Comparison of ENCODE assay signal across 11 cellular contexts in genomic region chr3:39140341-39140971, GRCh38. TPM values are rescaled to one million over a fixed set of nuclear protein-coding genes. Genes with fewer than 3 reads are reported as not detected.
A peak's percentile ranks its signal among the peaks of the same experiment; 100 is the strongest.
DNase-seq lines count a peak whose midpoint lies in the region; ATAC-seq and TF ChIP-seq lines count a peak whose summit lies in the region.
"Had no signal": no experiment of that assay in that cellular context is flagged by ENCODE, and none has a peak within 500 bp of the region (broad histone marks: within the 10 kb centered on the region; RNA-seq: fewer than 3 reads in every experiment).

No MANE protein-coding gene starts in this region.

- TF ChIP-seq CTCF in colonic mucosa (IDR thresholded peaks at IDR 0.05) (no peak), vagina (IDR thresholded peaks at IDR 0.05) (no peak)

- peaks cover 62% of the 10 kb centered on the region for H3K36me3 Mint-ChIP-seq in stimulated activated naive CD8-positive, alpha-beta T cell treated with anti-CD3 and anti-CD28 coated beads, Interleukin-15, Interleukin-2, amounts not matched to agents 100 ng/mL and 50 ng/mL, for 24 hours (ENCODE audit: low read depth)
- no peaks in the 10 kb centered on the region for H3K36me3 Mint-ChIP-seq in natural killer cell treated with Interleukin-12 subunit alpha and Interleukin-12 subunit beta and Interleukin-15 and Interleukin-18, amount 100 ng/mL, for 72 hours

- H3K9me3 ChIP-seq in colonic mucosa (no peaks in the 10 kb centered on the region), vagina (no peaks in the 10 kb centered on the region)

- DNase-seq in stimulated activated naive CD8-positive, alpha-beta T cell treated with anti-CD3 and anti-CD28 coated beads, Interleukin-15, Interleukin-2, amounts not matched to agents 100 U/mL and 50 U/mL, for 24 hours: no peak
- DNase-seq in colonic mucosa (no peak), vagina (ENCODE audit: extremely low spot score in 2 of 2) (no peak), NCI-H128 (lab: John Stamatoyannopoulos, UW; ENCODE audit: unreplicated experiment) (no peak)
- peak; percentile 44 for DNase-seq in natural killer cell treated with Interleukin-12 subunit alpha and Interleukin-12 subunit beta and Interleukin-15 and Interleukin-18, amount 100 ng/mL, for 72 hours (ENCODE audit: low spot score)
- DNase-seq in central memory CD4-positive, alpha-beta T cell: no peak
- DNase-seq: activated CD4-positive, CD25-positive, alpha-beta regulatory T cell; NCI-H2171 treated with DMSO at 0.1 percent for 48 hours; stimulated activated CD4-positive, alpha-beta T cell treated with anti-CD3 and anti-CD28 coated beads, Interleukin-15, amount 100 ng/mL, for 24 hours had no signal

- peak overlapping the region in 1 of 2 donors; percentile 83 for H3K9ac ChIP-seq in colonic mucosa (ENCODE audit: low read depth in 2 of 2, low read length in 2 of 2)

- peaks cover 22% of the 10 kb centered on the region for H3K4me1 ChIP-seq in colonic mucosa
- peaks cover 61% of the 10 kb centered on the region for H3K4me1 ChIP-seq in vagina

- peak overlapping the region; percentile 63 for H3K27ac Mint-ChIP-seq in stimulated activated naive CD8-positive, alpha-beta T cell treated with anti-CD3 and anti-CD28 coated beads, Interleukin-15, Interleukin-2, amounts not matched to agents 100 ng/mL and 50 ng/mL, for 24 hours
- H3K27ac Mint-ChIP-seq in natural killer cell treated with Interleukin-12 subunit alpha and Interleukin-12 subunit beta and Interleukin-15 and Interleukin-18, amount 100 ng/mL, for 72 hours: no peak overlapping the region

- H3K36me3 ChIP-seq in colonic mucosa (peaks cover 31% of the 10 kb centered on the region), vagina (peaks cover 0 to 47% of the 10 kb centered on the region in 2 donors)

- H3K27me3 ChIP-seq in colonic mucosa: no peaks in the 10 kb centered on the region
- H3K27me3 ChIP-seq in vagina: no peaks in the 10 kb centered on the region

- H3K4me3 Mint-ChIP-seq in stimulated activated naive CD8-positive, alpha-beta T cell treated with anti-CD3 and anti-CD28 coated beads, Interleukin-15, Interleukin-2, amounts not matched to agents 100 ng/mL and 50 ng/mL, for 24 hours: no peak overlapping the region
- H3K4me3 Mint-ChIP-seq in natural killer cell treated with Interleukin-12 subunit alpha and Interleukin-12 subunit beta and Interleukin-15 and Interleukin-18, amount 100 ng/mL, for 72 hours: no peak overlapping the region

- ATAC-seq in stimulated activated naive CD8-positive, alpha-beta T cell treated with anti-CD3 and anti-CD28 coated beads, Interleukin-15, Interleukin-2, amounts not matched to agents 100 U/mL and 50 U/mL, for 24 hours: no peak
- no peak for ATAC-seq in natural killer cell treated with Interleukin-12 subunit alpha and Interleukin-12 subunit beta and Interleukin-15 and Interleukin-18, amount 100 ng/mL, for 72 hours
- ATAC-seq in GM21786 (IDR thresholded peaks at IDR 0.05; ENCODE audit: unreplicated experiment): no peak

- intact Hi-C loops in colonic mucosa (cut with DNase I) (loop anchor here (5.0 kb wide), 1 partner anchor 37 kb away; no protein-coding TSS in a partner anchor), vagina (cut with DNase I) (no loop called here)

- no peaks in the 10 kb centered on the region for H3K9me3 Mint-ChIP-seq in stimulated activated naive CD8-positive, alpha-beta T cell treated with anti-CD3 and anti-CD28 coated beads, Interleukin-15, Interleukin-2, amounts not matched to agents 100 ng/mL and 50 ng/mL, for 24 hours
- no peaks in the 10 kb centered on the region for H3K9me3 Mint-ChIP-seq in natural killer cell treated with Interleukin-12 subunit alpha and Interleukin-12 subunit beta and Interleukin-15 and Interleukin-18, amount 100 ng/mL, for 72 hours

- peak overlapping the region; percentile 72 for H3K27ac ChIP-seq in colonic mucosa
- peak overlapping the region; percentile 75 for H3K27ac ChIP-seq in vagina

- peaks cover 65% of the 10 kb centered on the region for H3K4me1 Mint-ChIP-seq in stimulated activated naive CD8-positive, alpha-beta T cell treated with anti-CD3 and anti-CD28 coated beads, Interleukin-15, Interleukin-2, amounts not matched to agents 100 ng/mL and 50 ng/mL, for 24 hours (ENCODE audit: low read depth)
- peaks cover 0 to 6% of the 10 kb centered on the region in 2 donors for H3K4me1 Mint-ChIP-seq in natural killer cell treated with Interleukin-12 subunit alpha and Interleukin-12 subunit beta and Interleukin-15 and Interleukin-18, amount 100 ng/mL, for 72 hours (ENCODE audit: low read depth in 2 of 2)

- no peak for TF ChIP-seq POLR2A in vagina (IDR thresholded peaks at IDR 0.05)

- H3K4me3 ChIP-seq in colonic mucosa: no peak overlapping the region
- H3K4me3 ChIP-seq in vagina: no peak overlapping the region

- no peaks in the 10 kb centered on the region for H3K27me3 Mint-ChIP-seq in stimulated activated naive CD8-positive, alpha-beta T cell treated with anti-CD3 and anti-CD28 coated beads, Interleukin-15, Interleukin-2, amounts not matched to agents 100 ng/mL and 50 ng/mL, for 24 hours
- no peaks in the 10 kb centered on the region for H3K27me3 Mint-ChIP-seq in natural killer cell treated with Interleukin-12 subunit alpha and Interleukin-12 subunit beta and Interleukin-15 and Interleukin-18, amount 100 ng/mL, for 72 hours

RNA-seq across cellular contexts. Expression of gene CSRNP1, which starts 12.9 kb away (rescaled TPM):
- total RNA-seq in colonic mucosa: 10 to 100 TPM; 11.2 to 26.6 TPM
- 10 to 100 TPM; 10.8 to 18.4 TPM for total RNA-seq in natural killer cell treated with Interleukin-12 subunit alpha and Interleukin-12 subunit beta and Interleukin-15 and Interleukin-18, amount 100 ng/mL, for 72 hours
- 99.7 TPM for total RNA-seq in vagina

RNA-seq across cellular contexts. Expression of gene TTC21A, which starts 33.0 kb away (rescaled TPM):
- 1 to 10 TPM; 2.8 to 6.1 TPM for total RNA-seq in colonic mucosa
- total RNA-seq in natural killer cell treated with Interleukin-12 subunit alpha and Interleukin-12 subunit beta and Interleukin-15 and Interleukin-18, amount 100 ng/mL, for 72 hours: 1 to 10 TPM in 1 of 2 donors, under 1 TPM in 1; 0.12 to 1.8 TPM
- 8.8 TPM for total RNA-seq in vagina

RNA-seq across cellular contexts. Expression of gene GORASP1, which starts 33.0 kb away (rescaled TPM):
- 100 to 1,000 TPM in 1 of 2 donors, 10 to 100 TPM in 1; 84.2 to 106 TPM for total RNA-seq in colonic mucosa
- total RNA-seq in natural killer cell treated with Interleukin-12 subunit alpha and Interleukin-12 subunit beta and Interleukin-15 and Interleukin-18, amount 100 ng/mL, for 72 hours: 10 to 100 TPM; 12.9 to 16.6 TPM
- 45.9 TPM for total RNA-seq in vagina

RNA-seq across cellular contexts. Expression of gene XIRP1, which starts 51.9 kb away (rescaled TPM):
- total RNA-seq in colonic mucosa (not detected), vagina (not detected)
- under 1 TPM; 0.22 to 0.43 TPM for total RNA-seq in natural killer cell treated with Interleukin-12 subunit alpha and Interleukin-12 subunit beta and Interleukin-15 and Interleukin-18, amount 100 ng/mL, for 72 hours
